In the genomic region with DNA sequence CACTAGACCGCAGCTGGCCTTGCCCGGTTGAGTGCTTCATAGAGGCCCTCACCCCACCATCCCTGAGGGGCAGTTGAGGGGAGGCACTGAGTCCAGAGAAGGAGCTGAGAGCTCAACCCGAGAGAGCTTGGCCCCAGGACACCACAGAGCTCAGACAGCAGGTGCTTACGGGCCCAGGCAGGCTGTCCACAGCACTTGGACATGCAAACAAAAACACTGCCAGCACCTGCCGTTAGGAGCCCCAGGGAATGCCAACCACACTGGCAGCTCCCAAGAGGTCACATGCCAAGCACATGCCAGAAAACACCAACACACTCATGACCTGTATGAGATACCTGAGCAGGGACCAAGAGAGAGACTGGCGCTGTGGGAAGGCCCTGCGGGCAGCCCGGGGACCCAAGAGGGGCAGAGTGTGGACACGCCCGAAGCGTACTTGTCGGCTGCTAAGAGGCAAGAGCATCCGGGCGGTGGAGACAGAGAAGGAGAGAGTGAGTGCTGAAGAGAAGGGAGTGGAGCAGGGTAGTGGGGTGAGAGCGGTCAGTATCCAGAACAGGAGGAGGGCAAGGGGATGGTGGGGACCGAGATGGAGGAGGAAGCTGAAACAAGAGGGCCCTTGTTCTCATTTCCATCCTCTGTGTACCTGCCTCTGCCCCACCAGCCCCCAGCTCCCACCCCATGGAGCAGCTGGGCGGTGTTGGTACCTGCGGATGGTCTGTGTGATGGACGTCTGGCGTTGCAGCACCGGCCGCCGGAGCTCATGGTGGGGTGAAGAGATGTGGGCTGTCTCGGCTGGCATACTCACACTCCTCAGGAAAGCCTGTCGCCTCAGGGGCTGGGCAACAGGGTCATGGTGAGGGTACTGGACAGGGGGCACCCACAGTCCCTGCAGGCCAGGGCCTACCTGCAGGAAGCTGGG, we compare ENCODE assay signal across 1 cellular context.
TF ChIP-seq lines count a peak whose summit lies in the region.

No MANE protein-coding gene starts in this region.

TF ChIP-seq in SK-N-SH, 30 proteins besides CTCF, POLR2A, EP300 and RAD21:
- TF ChIP-seq CHD2 (IDR thresholded peaks at IDR 0.05; ENCODE audit: low read length, partially characterized antibody) (no peak), TAF1 (IDR thresholded peaks at IDR 0.05; ENCODE audit: borderline replicate concordance, low read depth, low read length) (no peak), NFIC (IDR thresholded peaks at IDR 0.05; ENCODE audit: borderline replicate concordance) (no peak), FOXJ3 (CRISPR knock-in tag; IDR thresholded peaks at IDR 0.05) (no peak), GABPA (IDR thresholded peaks at IDR 0.05; ENCODE audit: low read depth) (no peak), FOXM1 (IDR thresholded peaks at IDR 0.05; ENCODE audit: low read depth) (no peak), TCF12 (IDR thresholded peaks at IDR 0.05) (no peak), RXRA (IDR thresholded peaks at IDR 0.05; ENCODE audit: borderline replicate concordance, low read depth) (no peak), GATA2 (CRISPR knock-in tag; IDR thresholded peaks at IDR 0.05) (no peak), SIN3A (IDR thresholded peaks at IDR 0.05; ENCODE audit: borderline replicate concordance, low read depth, low read length) (no peak), ELF1 (IDR thresholded peaks at IDR 0.05) (no peak), RCOR1 (IDR thresholded peaks at IDR 0.05; ENCODE audit: low read length) (no peak), JUND (IDR thresholded peaks at IDR 0.05) (no peak), SMC3 (IDR thresholded peaks at IDR 0.05; ENCODE audit: low read depth, low read length) (no peak), TEAD4 (IDR thresholded peaks at IDR 0.05; ENCODE audit: borderline replicate concordance, insufficient read depth) (no peak)
- TF ChIP-seq, protein P1, sequence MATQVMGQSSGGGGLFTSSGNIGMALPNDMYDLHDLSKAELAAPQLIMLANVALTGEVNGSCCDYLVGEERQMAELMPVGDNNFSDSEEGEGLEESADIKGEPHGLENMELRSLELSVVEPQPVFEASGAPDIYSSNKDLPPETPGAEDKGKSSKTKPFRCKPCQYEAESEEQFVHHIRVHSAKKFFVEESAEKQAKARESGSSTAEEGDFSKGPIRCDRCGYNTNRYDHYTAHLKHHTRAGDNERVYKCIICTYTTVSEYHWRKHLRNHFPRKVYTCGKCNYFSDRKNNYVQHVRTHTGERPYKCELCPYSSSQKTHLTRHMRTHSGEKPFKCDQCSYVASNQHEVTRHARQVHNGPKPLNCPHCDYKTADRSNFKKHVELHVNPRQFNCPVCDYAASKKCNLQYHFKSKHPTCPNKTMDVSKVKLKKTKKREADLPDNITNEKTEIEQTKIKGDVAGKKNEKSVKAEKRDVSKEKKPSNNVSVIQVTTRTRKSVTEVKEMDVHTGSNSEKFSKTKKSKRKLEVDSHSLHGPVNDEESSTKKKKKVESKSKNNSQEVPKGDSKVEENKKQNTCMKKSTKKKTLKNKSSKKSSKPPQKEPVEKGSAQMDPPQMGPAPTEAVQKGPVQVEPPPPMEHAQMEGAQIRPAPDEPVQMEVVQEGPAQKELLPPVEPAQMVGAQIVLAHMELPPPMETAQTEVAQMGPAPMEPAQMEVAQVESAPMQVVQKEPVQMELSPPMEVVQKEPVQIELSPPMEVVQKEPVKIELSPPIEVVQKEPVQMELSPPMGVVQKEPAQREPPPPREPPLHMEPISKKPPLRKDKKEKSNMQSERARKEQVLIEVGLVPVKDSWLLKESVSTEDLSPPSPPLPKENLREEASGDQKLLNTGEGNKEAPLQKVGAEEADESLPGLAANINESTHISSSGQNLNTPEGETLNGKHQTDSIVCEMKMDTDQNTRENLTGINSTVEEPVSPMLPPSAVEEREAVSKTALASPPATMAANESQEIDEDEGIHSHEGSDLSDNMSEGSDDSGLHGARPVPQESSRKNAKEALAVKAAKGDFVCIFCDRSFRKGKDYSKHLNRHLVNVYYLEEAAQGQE (IDR thresholded peaks at IDR 0.05; ENCODE audit: low read depth, low read length) = no peak
- TF ChIP-seq, protein P2, sequence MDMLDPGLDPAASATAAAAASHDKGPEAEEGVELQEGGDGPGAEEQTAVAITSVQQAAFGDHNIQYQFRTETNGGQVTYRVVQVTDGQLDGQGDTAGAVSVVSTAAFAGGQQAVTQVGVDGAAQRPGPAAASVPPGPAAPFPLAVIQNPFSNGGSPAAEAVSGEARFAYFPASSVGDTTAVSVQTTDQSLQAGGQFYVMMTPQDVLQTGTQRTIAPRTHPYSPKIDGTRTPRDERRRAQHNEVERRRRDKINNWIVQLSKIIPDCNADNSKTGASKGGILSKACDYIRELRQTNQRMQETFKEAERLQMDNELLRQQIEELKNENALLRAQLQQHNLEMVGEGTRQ (IDR thresholded peaks at IDR 0.05; ENCODE audit: borderline replicate concordance, low read depth, low read length) = no peak
- TF ChIP-seq, protein P3, sequence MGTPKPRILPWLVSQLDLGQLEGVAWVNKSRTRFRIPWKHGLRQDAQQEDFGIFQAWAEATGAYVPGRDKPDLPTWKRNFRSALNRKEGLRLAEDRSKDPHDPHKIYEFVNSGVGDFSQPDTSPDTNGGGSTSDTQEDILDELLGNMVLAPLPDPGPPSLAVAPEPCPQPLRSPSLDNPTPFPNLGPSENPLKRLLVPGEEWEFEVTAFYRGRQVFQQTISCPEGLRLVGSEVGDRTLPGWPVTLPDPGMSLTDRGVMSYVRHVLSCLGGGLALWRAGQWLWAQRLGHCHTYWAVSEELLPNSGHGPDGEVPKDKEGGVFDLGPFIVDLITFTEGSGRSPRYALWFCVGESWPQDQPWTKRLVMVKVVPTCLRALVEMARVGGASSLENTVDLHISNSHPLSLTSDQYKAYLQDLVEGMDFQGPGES (IDR thresholded peaks at IDR 0.05; ENCODE audit: low read depth, low read length) = no peak
- TF ChIP-seq, protein P4, sequence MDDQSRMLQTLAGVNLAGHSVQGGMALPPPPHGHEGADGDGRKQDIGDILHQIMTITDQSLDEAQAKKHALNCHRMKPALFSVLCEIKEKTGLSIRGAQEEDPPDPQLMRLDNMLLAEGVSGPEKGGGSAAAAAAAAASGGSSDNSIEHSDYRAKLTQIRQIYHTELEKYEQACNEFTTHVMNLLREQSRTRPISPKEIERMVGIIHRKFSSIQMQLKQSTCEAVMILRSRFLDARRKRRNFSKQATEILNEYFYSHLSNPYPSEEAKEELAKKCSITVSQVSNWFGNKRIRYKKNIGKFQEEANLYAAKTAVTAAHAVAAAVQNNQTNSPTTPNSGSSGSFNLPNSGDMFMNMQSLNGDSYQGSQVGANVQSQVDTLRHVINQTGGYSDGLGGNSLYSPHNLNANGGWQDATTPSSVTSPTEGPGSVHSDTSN (IDR thresholded peaks at IDR 0.05) = no peak
- TF ChIP-seq, protein P5, sequence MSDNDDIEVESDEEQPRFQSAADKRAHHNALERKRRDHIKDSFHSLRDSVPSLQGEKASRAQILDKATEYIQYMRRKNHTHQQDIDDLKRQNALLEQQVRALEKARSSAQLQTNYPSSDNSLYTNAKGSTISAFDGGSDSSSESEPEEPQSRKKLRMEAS (IDR thresholded peaks at IDR 0.05; ENCODE audit: low read depth) = no peak
